In the genomic region with DNA sequence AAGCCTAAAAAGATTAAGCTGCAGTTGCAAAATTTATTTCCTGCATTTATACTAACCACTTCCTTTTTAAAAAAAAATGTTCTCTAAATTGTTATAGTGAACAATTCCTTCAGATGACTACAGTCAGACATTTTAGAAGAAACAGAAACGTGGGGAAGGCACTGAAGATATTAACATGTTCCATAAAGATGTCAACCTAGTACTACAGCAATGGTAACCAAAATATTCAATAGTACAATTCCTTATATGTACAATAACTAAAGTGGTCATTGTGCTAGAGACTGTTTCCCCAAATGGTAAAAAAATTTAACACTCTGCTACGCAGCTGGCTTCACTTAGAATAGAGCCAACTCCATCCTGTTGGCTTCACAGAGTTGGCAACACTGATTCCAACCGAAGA, we compare ENCODE assay signal across 11 cellular contexts.
DNase-seq lines count a peak whose midpoint lies in the region; ATAC-seq and TF ChIP-seq lines count a peak whose summit lies in the region.
"Had no signal": no experiment of that assay in that cellular context is flagged by ENCODE, and none has a peak within 500 bp of the region (broad histone marks: within the 10 kb centered on the region; RNA-seq: fewer than 3 reads in every experiment).

No MANE protein-coding gene starts in this region.

- WGBS in prostate gland = 47% methylated on average over 3 of the region's 3 CpGs

- POLR2A ChIA-PET in CD4-positive, alpha-beta memory T cell (lab: Charles Lee; ENCODE audit: partially characterized antibody) = interaction anchor here (0.6 to 3.6 kb wide), 26 partner anchors 12 to 1307 kb away, joined by 3 to 67 read pairs (median 4); a partner anchor contains a TSS
- POLR2A ChIA-PET in PC-3 (lab: Charles Lee; ENCODE audit: unreplicated experiment) = no interaction called here

- H2AFZ ChIP-seq in PC-3 (ENCODE audit: low read length) = no peak overlapping the region

- no peaks in the 10 kb centered on the region for H3K9me2 ChIP-seq in PC-3 (replicated peaks; ENCODE audit: low read length)

- H3K36me3 Mint-ChIP-seq in CD4-positive, alpha-beta memory T cell = peaks cover 46 to 47% of the 10 kb centered on the region in 2 donors

- DNase-seq in CD4-positive, alpha-beta memory T cell = peak in 4 of 5 donors; percentile 57 to 70 (median 64)
- peak; percentile 80 for DNase-seq in NOMO-1 treated with DMSO at 0.1 percent for 48 hours (lab: John Stamatoyannopoulos, UW; ENCODE audit: unreplicated experiment)
- DNase-seq in coronary artery (ENCODE audit: low spot score) = no peak
- DNase-seq in prostate gland (ENCODE audit: low spot score) = no peak
- no peak for DNase-seq in NCI-H1092 (lab: John Stamatoyannopoulos, UW)
- no peak for DNase-seq in NCI-H526 (lab: John Stamatoyannopoulos, UW)
- no peak for DNase-seq in PC-3
- DNase-seq in BE2C = no peak
- DNase-seq: HFFc6, NCI-H2227 treated with DMSO at 0.1 percent for 48 hours, T-helper 9 cell had no signal

- H3K27ac Mint-ChIP-seq in CD4-positive, alpha-beta memory T cell = peak overlapping the region; percentile 30 to 92 (median 85)
- H3K27ac Mint-ChIP-seq: HFFc6 had no signal

- ATAC-seq in PC-3 = no peak

- H3K4me1 Mint-ChIP-seq in CD4-positive, alpha-beta memory T cell = peaks cover 38 to 70% (median 52%) of the 10 kb centered on the region in 4 donors

- no peaks in the 10 kb centered on the region for H4K20me1 ChIP-seq in PC-3 (ENCODE audit: low read length)

- H3K27me3 Mint-ChIP-seq in CD4-positive, alpha-beta memory T cell = no peaks in the 10 kb centered on the region

- H3K4me3 ChIP-seq in CD4-positive, alpha-beta memory T cell (ENCODE audit: low read length in 2 of 2) = peak overlapping the region in 1 of 2 donors; percentile 42
- no peak overlapping the region for H3K4me3 ChIP-seq in coronary artery
- H3K4me3 ChIP-seq in prostate gland = no peak overlapping the region
- H3K4me3 ChIP-seq in PC-3 (ENCODE audit: low read length) = no peak overlapping the region
- H3K4me3 ChIP-seq in BE2C (ENCODE audit: low read depth, low read length) = no peak overlapping the region

- no peak overlapping the region for H3K4me2 ChIP-seq in PC-3 (ENCODE audit: low read length)

- H3K36me3 ChIP-seq in CD4-positive, alpha-beta memory T cell (ENCODE audit: insufficient read depth, low read length) = peaks cover 10% of the 10 kb centered on the region
- no peaks in the 10 kb centered on the region for H3K36me3 ChIP-seq in prostate gland
- peaks cover 10% of the 10 kb centered on the region for H3K36me3 ChIP-seq in PC-3 (ENCODE audit: low read depth, low read length)
- H3K36me3 ChIP-seq in BE2C = peaks cover 2% of the 10 kb centered on the region; the same call in 1 of the 2 replicates

- H3K27ac ChIP-seq in CD4-positive, alpha-beta memory T cell (ENCODE audit: low read depth, low read length) = peak overlapping the region; percentile 60
- peak overlapping the region; percentile 47 to 73 for H3K27ac ChIP-seq in coronary artery
- H3K27ac ChIP-seq in prostate gland = peak overlapping the region; percentile 63 to 68
- no peak overlapping the region for H3K27ac ChIP-seq in PC-3 (ENCODE audit: low read length)

- TF ChIP-seq POLR2A in prostate gland (IDR thresholded peaks at IDR 0.05) = no peak

- no peaks in the 10 kb centered on the region for H3K27me3 ChIP-seq in CD4-positive, alpha-beta memory T cell (ENCODE audit: insufficient read depth, low read length)
- no peaks in the 10 kb centered on the region for H3K27me3 ChIP-seq in prostate gland (replicated peaks; ENCODE audit: insufficient read depth)
- H3K27me3 ChIP-seq in PC-3 (ENCODE audit: low read length) = no peaks in the 10 kb centered on the region
- H3K27me3 ChIP-seq in BE2C = no peaks in the 10 kb centered on the region

- intact Hi-C loops in CD4-positive, alpha-beta memory T cell (cut with micrococcal nuclease) = loop anchor here (1.0 to 5.0 kb wide), 3 partner anchors 18 to 92 kb away; no protein-coding TSS in a partner anchor
- intact Hi-C loops in prostate gland (cut with DNase I) (no loop called here), PC-3 (cut with micrococcal nuclease) (no loop called here)

- peak overlapping the region in 6 of 8 donors; percentile 27 to 81 (median 46) for H3K4me3 Mint-ChIP-seq in CD4-positive, alpha-beta memory T cell
- H3K4me3 Mint-ChIP-seq: HFFc6 had no signal

- CTCF ChIA-PET in CD4-positive, alpha-beta memory T cell (lab: Charles Lee; ENCODE audit: partially characterized antibody) = interaction anchor here (0.6 to 1.9 kb wide), 7 partner anchors 9 to 154 kb away, joined by 3 to 6 read pairs (median 4); no protein-coding TSS in a partner anchor
- CTCF ChIA-PET in PC-3 (lab: Charles Lee) = no interaction called here

- peaks cover 53% of the 10 kb centered on the region for H3K4me1 ChIP-seq in CD4-positive, alpha-beta memory T cell (ENCODE audit: insufficient read depth, low read length)
- no peaks in the 10 kb centered on the region for H3K4me1 ChIP-seq in prostate gland (replicated peaks)
- H3K4me1 ChIP-seq in PC-3 (ENCODE audit: insufficient read depth, low read length) = no peaks in the 10 kb centered on the region
- H3K4me1 ChIP-seq in BE2C = peaks cover 10% of the 10 kb centered on the region

- H3K9me3 Mint-ChIP-seq in CD4-positive, alpha-beta memory T cell = peaks cover 0 to 5% (median 1%) of the 10 kb centered on the region in 8 donors

- H3K79me2 ChIP-seq in PC-3 (ENCODE audit: low read length) = no peaks in the 10 kb centered on the region

- TF ChIP-seq CTCF in coronary artery (IDR thresholded peaks at IDR 0.05) (no peak), prostate gland (IDR thresholded peaks at IDR 0.05) (no peak), PC-3 (conservative IDR thresholded peaks at IDR 0.05; ENCODE audit: low read depth, low read length) (no peak), BE2C (IDR thresholded peaks at IDR 0.05; ENCODE audit: low read depth, low read length) (no peak)

- BruUV-seq in PC-3 (replicated peaks; lab: Mats Ljungman, UMichigan) = no TSS peak

- no peak overlapping the region for H3K9ac ChIP-seq in PC-3 (ENCODE audit: low read length)

- no peaks in the 10 kb centered on the region for H3K9me3 ChIP-seq in CD4-positive, alpha-beta memory T cell (ENCODE audit: control insufficient read depth in 1 of 2, low read length in 2 of 2)
- H3K9me3 ChIP-seq in prostate gland = no peaks in the 10 kb centered on the region
- H3K9me3 ChIP-seq in PC-3 (ENCODE audit: low read length) = no peaks in the 10 kb centered on the region
- H3K9me3 ChIP-seq in BE2C = no peaks in the 10 kb centered on the region

- no peaks in the 10 kb centered on the region for H3F3A ChIP-seq in PC-3 (ENCODE audit: low read length, unreplicated experiment)

Comparison
In these comparisons a context has a peak if more than half of its experiments do, and no peak if none do; other contexts are left out.
1. DNase-seq: peak in CD4-positive, alpha-beta memory T cell (4 of 5) and NOMO-1 treated with DMSO at 0.1 percent for 48 hours (single experiment); none in coronary artery (single experiment), prostate gland (single experiment), NCI-H1092 (single experiment), NCI-H526 (0 of 2), PC-3 (single experiment) and BE2C (single experiment).